ENCODE assay signal across 14 cellular contexts in genomic region chr21:29208044-29208665, GRCh38.
DNase-seq lines count a peak whose midpoint lies in the region; ATAC-seq and TF ChIP-seq lines count a peak whose summit lies in the region.
"Had no signal": no experiment of that assay in that cellular context is flagged by ENCODE, and none has a peak within 500 bp of the region (broad histone marks: within the 10 kb centered on the region; RNA-seq: fewer than 3 reads in every experiment).

No MANE protein-coding gene starts in this region.

- H3K9me3 Mint-ChIP-seq in activated T-helper 17 cell treated with anti-CD3 and anti-CD28 coated beads, Interleukin-2, amount 50 U/mL, for 72 hours = no peaks in the 10 kb centered on the region
- H3K9me3 Mint-ChIP-seq: central memory CD8-positive, alpha-beta T cell had no signal

- H3K4me1 ChIP-seq in heart right ventricle (peaks cover 0 to 36% (median 5%) of the 10 kb centered on the region in 9 donors), right atrium auricular region (peaks cover 0 to 12% of the 10 kb centered on the region in 2 donors), left lung (peaks cover 0 to 8% of the 10 kb centered on the region in 2 donors), thoracic aorta (ENCODE audit: control insufficient read depth in 1 of 2, low read depth in 2 of 2) (peaks cover 14 to 18% of the 10 kb centered on the region in 2 donors)

- no peak for TF ChIP-seq CTCF in heart right ventricle (IDR thresholded peaks at IDR 0.05)
- TF ChIP-seq CTCF in right atrium auricular region (IDR thresholded peaks at IDR 0.05) = no peak
- no peak for TF ChIP-seq CTCF in left lung (IDR thresholded peaks at IDR 0.05)
- no peak for TF ChIP-seq CTCF in thoracic aorta (IDR thresholded peaks at IDR 0.05)

- H3K27ac ChIP-seq in heart right ventricle = peak overlapping the region in 8 of 10 donors; percentile 3 to 87 (median 66)
- H3K27ac ChIP-seq in right atrium auricular region = peak overlapping the region in 1 of 2 donors; percentile 6
- H3K27ac ChIP-seq in left lung = peak overlapping the region; percentile 45 to 74
- peak overlapping the region; percentile 19 to 59 for H3K27ac ChIP-seq in thoracic aorta

- no peaks in the 10 kb centered on the region for H3K36me3 Mint-ChIP-seq in activated T-helper 17 cell treated with anti-CD3 and anti-CD28 coated beads, Interleukin-2, amount 50 U/mL, for 72 hours (ENCODE audit: low read depth)
- H3K36me3 Mint-ChIP-seq: activated naive CD4-positive, alpha-beta T cell treated with anti-CD3 and anti-CD28 coated beads, Interleukin-2, amount 10 ng/mL, durations not matched to agents 7 days and 5 days had no signal

- no peak for DNase-seq in heart right ventricle
- no peak for DNase-seq in right atrium auricular region (ENCODE audit: low spot score)
- no peak for DNase-seq in left lung
- DNase-seq in thoracic aorta (ENCODE audit: low spot score) = no peak
- no peak for DNase-seq in NCI-H446 (lab: John Stamatoyannopoulos, UW)
- no peak for DNase-seq in inferior parietal cortex (ENCODE audit: extremely low spot score)
- DNase-seq: activated naive CD4-positive, alpha-beta T cell treated with anti-CD3 and anti-CD28 coated beads, Interleukin-2, amount 10 ng/mL, durations not matched to agents 7 days and 5 days; NCI-H187 treated with DMSO at 0.1 percent for 48 hours; NCI-H774; SIG-M5; stimulated activated CD4-positive, alpha-beta T cell treated with anti-CD3 and anti-CD28 coated beads, Interleukin-15, amount 100 ng/mL, for 24 hours had no signal

- no peaks in the 10 kb centered on the region for H3K27me3 Mint-ChIP-seq in activated T-helper 17 cell treated with anti-CD3 and anti-CD28 coated beads, Interleukin-2, amount 50 U/mL, for 72 hours
- H3K27me3 Mint-ChIP-seq: activated naive CD4-positive, alpha-beta T cell treated with anti-CD3 and anti-CD28 coated beads, Interleukin-2, amount 10 ng/mL, durations not matched to agents 7 days and 5 days had no signal

- no peaks in the 10 kb centered on the region for H3K36me3 ChIP-seq in heart right ventricle
- no peaks in the 10 kb centered on the region for H3K36me3 ChIP-seq in right atrium auricular region
- H3K36me3 ChIP-seq in left lung = no peaks in the 10 kb centered on the region
- no peaks in the 10 kb centered on the region for H3K36me3 ChIP-seq in thoracic aorta

- no peaks in the 10 kb centered on the region for H3K27me3 ChIP-seq in heart right ventricle
- H3K27me3 ChIP-seq in right atrium auricular region = no peaks in the 10 kb centered on the region
- no peaks in the 10 kb centered on the region for H3K27me3 ChIP-seq in left lung
- no peaks in the 10 kb centered on the region for H3K27me3 ChIP-seq in thoracic aorta (replicated peaks; ENCODE audit: insufficient read depth)

- WGBS in heart right ventricle, 2 donors = 54 to 60% methylated on average over 9 of the region's 9 CpGs

- intact Hi-C loops in heart right ventricle (cut with DNase I) = no loop called here
- intact Hi-C loops in left lung (cut with DNase I) = no loop called here

- H3K4me3 ChIP-seq in heart right ventricle = peak overlapping the region in 1 of 10 donors; percentile 3
- H3K4me3 ChIP-seq in right atrium auricular region = no peak overlapping the region
- H3K4me3 ChIP-seq in left lung = no peak overlapping the region
- peak overlapping the region; percentile 33 for H3K4me3 ChIP-seq in thoracic aorta

- ATAC-seq in heart right ventricle (peak in 2 of 8 donors; percentile 34 to 35), left lung (peak; percentile 21), thoracic aorta (ENCODE audit: insufficient number of reproducible peaks, low FRiP score, low read depth) (no peak), HG03135 (IDR thresholded peaks at IDR 0.05; ENCODE audit: unreplicated experiment) (no peak)
- ATAC-seq in activated T-helper 17 cell treated with anti-CD3 and anti-CD28 coated beads, Interleukin-2, amount 50 U/mL, for 72 hours (replicated peaks) = peak; percentile 66

- no peaks in the 10 kb centered on the region for H3K9me3 ChIP-seq in heart right ventricle
- no peaks in the 10 kb centered on the region for H3K9me3 ChIP-seq in right atrium auricular region
- no peaks in the 10 kb centered on the region for H3K9me3 ChIP-seq in left lung
- H3K9me3 ChIP-seq in thoracic aorta = no peaks in the 10 kb centered on the region

- H3K27ac Mint-ChIP-seq in activated T-helper 17 cell treated with anti-CD3 and anti-CD28 coated beads, Interleukin-2, amount 50 U/mL, for 72 hours = peak overlapping the region; percentile 32
- H3K27ac Mint-ChIP-seq: activated naive CD4-positive, alpha-beta T cell treated with anti-CD3 and anti-CD28 coated beads, Interleukin-2, amount 10 ng/mL, durations not matched to agents 7 days and 5 days had no signal

- H3K4me3 Mint-ChIP-seq in activated T-helper 17 cell treated with anti-CD3 and anti-CD28 coated beads, Interleukin-2, amount 50 U/mL, for 72 hours = peak overlapping the region; percentile 4
- H3K4me3 Mint-ChIP-seq: activated naive CD4-positive, alpha-beta T cell treated with anti-CD3 and anti-CD28 coated beads, Interleukin-2, amount 10 ng/mL, durations not matched to agents 7 days and 5 days; central memory CD8-positive, alpha-beta T cell had no signal

- peaks cover 5% of the 10 kb centered on the region for H3K4me1 Mint-ChIP-seq in activated T-helper 17 cell treated with anti-CD3 and anti-CD28 coated beads, Interleukin-2, amount 50 U/mL, for 72 hours
- H3K4me1 Mint-ChIP-seq: central memory CD8-positive, alpha-beta T cell had no signal

Comparison
In these comparisons a context has a peak if more than half of its experiments do, and no peak if none do; other contexts are left out.
1. ATAC-seq: peak in activated T-helper 17 cell treated with anti-CD3 and anti-CD28 coated beads, Interleukin-2, amount 50 U/mL, for 72 hours (single experiment) and left lung (single experiment); none in thoracic aorta (single experiment) and HG03135 (single experiment).